In the genomic region with DNA sequence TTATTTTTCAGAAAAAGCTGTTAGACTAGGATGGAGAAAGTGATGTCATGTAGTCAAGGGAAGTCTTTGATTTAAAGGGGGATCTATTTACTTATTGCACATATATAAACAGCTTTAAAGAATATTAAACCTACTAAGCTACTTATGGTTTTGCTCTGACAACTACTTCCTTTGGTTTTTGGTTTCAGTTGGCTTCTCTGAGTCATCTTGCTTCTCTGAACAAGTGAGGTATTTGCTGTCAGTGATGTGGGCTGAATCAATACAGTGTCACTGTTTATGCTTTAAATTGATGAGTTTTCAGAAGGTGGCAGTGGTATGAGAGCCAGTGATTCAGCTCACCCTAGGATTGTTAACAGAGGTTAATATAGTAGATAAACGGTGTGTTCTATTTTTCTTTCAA, we compare ENCODE assay signal across 8 cellular contexts.
DNase-seq lines count a peak whose midpoint lies in the region; ATAC-seq and TF ChIP-seq lines count a peak whose summit lies in the region.

No MANE protein-coding gene starts in this region.

- H3K27me3 ChIP-seq in MM.1S (replicated peaks; ENCODE audit: insufficient read depth, low read length), result no peaks in the 10 kb centered on the region
- no peaks in the 10 kb centered on the region for H3K27me3 ChIP-seq in dorsolateral prefrontal cortex

- DNase-seq in HFF-Myc (ENCODE audit: extremely low read depth, low read depth) (peak; percentile 26), MM.1S (peak; percentile 70), kidney tubule cell (ENCODE audit: low spot score) (peak; percentile 88), HuH-7 (ENCODE audit: low spot score) (no peak), dorsolateral prefrontal cortex (no peak), SKM-1 (lab: John Stamatoyannopoulos, UW; ENCODE audit: unreplicated experiment) (no peak)
- no peak for DNase-seq in activated naive CD4-positive, alpha-beta T cell treated with anti-CD3 and anti-CD28 coated beads, Interleukin-2, amount 10 ng/mL, durations not matched to agents 7 days and 5 days

- H3K27me3 Mint-ChIP-seq in activated naive CD4-positive, alpha-beta T cell treated with anti-CD3 and anti-CD28 coated beads, Interleukin-2, amount 10 ng/mL, durations not matched to agents 7 days and 5 days, result peaks cover 4% of the 10 kb centered on the region

- peak; percentile 99 for ATAC-seq in GM18858 (IDR thresholded peaks at IDR 0.05; ENCODE audit: unreplicated experiment)

- H3K4me3 ChIP-seq in HFF-Myc (replicated peaks; ENCODE audit: low read depth, low read length) (no peak overlapping the region), MM.1S (ENCODE audit: low read length) (no peak overlapping the region), dorsolateral prefrontal cortex (no peak overlapping the region)

- TF ChIP-seq CTCF in HFF-Myc (IDR thresholded peaks at IDR 0.05; ENCODE audit: low read depth, low read length, missing control alignments) (no peak), MM.1S (IDR thresholded peaks at IDR 0.05; ENCODE audit: low read length) (no peak), dorsolateral prefrontal cortex (IDR thresholded peaks at IDR 0.05 in 54 of 56, conservative IDR thresholded peaks at IDR 0.05 in 2 of 56; ENCODE audit: low read depth in 1 of 56, partially characterized antibody in 56 of 56) (no peak)

- H3K4me3 Mint-ChIP-seq in activated naive CD4-positive, alpha-beta T cell treated with anti-CD3 and anti-CD28 coated beads, Interleukin-2, amount 10 ng/mL, durations not matched to agents 7 days and 5 days, result no peak overlapping the region

- H3K27ac Mint-ChIP-seq in activated naive CD4-positive, alpha-beta T cell treated with anti-CD3 and anti-CD28 coated beads, Interleukin-2, amount 10 ng/mL, durations not matched to agents 7 days and 5 days, result no peak overlapping the region

- peaks cover 11% of the 10 kb centered on the region for H3K4me1 Mint-ChIP-seq in activated naive CD4-positive, alpha-beta T cell treated with anti-CD3 and anti-CD28 coated beads, Interleukin-2, amount 10 ng/mL, durations not matched to agents 7 days and 5 days

- H3K36me3 Mint-ChIP-seq in activated naive CD4-positive, alpha-beta T cell treated with anti-CD3 and anti-CD28 coated beads, Interleukin-2, amount 10 ng/mL, durations not matched to agents 7 days and 5 days, result no peaks in the 10 kb centered on the region

- H3K9me2 ChIP-seq in MM.1S (replicated peaks; ENCODE audit: insufficient read depth, low read length), result no peaks in the 10 kb centered on the region

- no peak overlapping the region for H3K9ac ChIP-seq in MM.1S (ENCODE audit: low read length)

- no peaks in the 10 kb centered on the region for H4K20me1 ChIP-seq in MM.1S (ENCODE audit: insufficient read depth, low read length)

- peaks cover 17% of the 10 kb centered on the region for H3K4me1 ChIP-seq in MM.1S (ENCODE audit: low read length)

- H3K79me2 ChIP-seq in MM.1S (ENCODE audit: low read length), result no peaks in the 10 kb centered on the region

- H3K4me2 ChIP-seq in MM.1S (ENCODE audit: low read depth, low read length), result peak overlapping the region; percentile 33; the same call in 1 of the 2 replicates

- no peaks in the 10 kb centered on the region for H3K36me3 ChIP-seq in MM.1S (replicated peaks; ENCODE audit: insufficient read depth, low read length)

- intact Hi-C loops in dorsolateral prefrontal cortex (cut with DNase I), result no loop called here

- CTCF ChIA-PET in activated naive CD4-positive, alpha-beta T cell treated with anti-CD3 and anti-CD28 coated beads, Interleukin-2, amount 10 ng/mL, durations not matched to agents 7 days and 5 days (lab: Charles Lee), result interaction anchor here (0.7 kb wide), 1 partner anchor 193 kb away, joined by 3 read pairs; no protein-coding TSS in a partner anchor

- H3K9me3 Mint-ChIP-seq in activated naive CD4-positive, alpha-beta T cell treated with anti-CD3 and anti-CD28 coated beads, Interleukin-2, amount 10 ng/mL, durations not matched to agents 7 days and 5 days, result no peaks in the 10 kb centered on the region

- H2AFZ ChIP-seq in MM.1S (ENCODE audit: low read length), result peak overlapping the region; percentile 29; the same call in 1 of the 2 replicates

- no peaks in the 10 kb centered on the region for H3K9me3 ChIP-seq in MM.1S (replicated peaks; ENCODE audit: insufficient read depth, low read length)

- H3F3A ChIP-seq in MM.1S (ENCODE audit: insufficient read depth, low read length), result peaks cover 7% of the 10 kb centered on the region

- H3K27ac ChIP-seq in MM.1S (ENCODE audit: low read length), result peak overlapping the region; percentile 56; the same call in 1 of the 2 replicates
- H3K27ac ChIP-seq in dorsolateral prefrontal cortex, result no peak overlapping the region

Comparison
In these comparisons a context has a peak if more than half of its experiments do, and no peak if none do; other contexts are left out.
1. DNase-seq: peak in HFF-Myc (single experiment), MM.1S (single experiment) and kidney tubule cell (single experiment); none in HuH-7 (single experiment), dorsolateral prefrontal cortex (0 of 10), activated naive CD4-positive, alpha-beta T cell treated with anti-CD3 and anti-CD28 coated beads, Interleukin-2, amount 10 ng/mL, durations not matched to agents 7 days and 5 days (single experiment) and SKM-1 (single experiment).